ENCODE assay signal across 16 cellular contexts in genomic region chr15:90674476-90674875, GRCh38. TPM values are rescaled to one million over a fixed set of nuclear protein-coding genes. Genes with fewer than 3 reads are reported as not detected.
A peak's percentile ranks its signal among the peaks of the same experiment; 100 is the strongest.
DNase-seq lines count a peak whose midpoint lies in the region; ATAC-seq and TF ChIP-seq lines count a peak whose summit lies in the region.
"Had no signal": no experiment of that assay in that cellular context is flagged by ENCODE, and none has a peak within 500 bp of the region (broad histone marks: within the 10 kb centered on the region; RNA-seq: fewer than 3 reads in every experiment).

No MANE protein-coding gene starts in this region.

- H2AK9ac ChIP-seq in IMR-90 (replicated peaks; ENCODE audit: low read depth, low read length, poor library complexity): no peak overlapping the region

- no peak for TF ChIP-seq CTCF in IMR-90 (conservative IDR thresholded peaks at IDR 0.05; ENCODE audit: low read depth, low read length)

- no peaks in the 10 kb centered on the region for H3K79me1 ChIP-seq in IMR-90 (ENCODE audit: low read depth in 1 of 2, low read length in 2 of 2)
- H3K79me1 ChIP-seq in trophoblast cell (ENCODE audit: low read length): no peaks in the 10 kb centered on the region

- peak; percentile 59 for DNase-seq in Daoy (ENCODE audit: low read depth)
- DNase-seq in IMR-90: peak; percentile 50
- peak; percentile 29 for DNase-seq in amniotic epithelial cell (ENCODE audit: low read depth)
- peak; percentile 57 for DNase-seq in iris pigment epithelial cell (ENCODE audit: low read depth)
- no peak for DNase-seq in Karpas-422
- DNase-seq in trophoblast cell: no peak
- no peak for DNase-seq in central memory CD4-positive, alpha-beta T cell
- no peak for DNase-seq in EL
- DNase-seq: Calu3; CD4-positive, alpha-beta memory T cell; DMS53; NCI-H1105; NCI-H2081 treated with DMSO at 0.1 percent for 48 hours; NCI-H446 treated with DMSO at 0.1 percent for 48 hours; SHP77 treated with DMSO at 0.1 percent for 48 hours had no signal

- H3K4me2 ChIP-seq in IMR-90 (ENCODE audit: low read depth, low read length) (no peak overlapping the region), Karpas-422 (ENCODE audit: low read depth, low read length, poor library complexity, severe bottlenecking) (no peak overlapping the region), trophoblast cell (ENCODE audit: low read length) (no peak overlapping the region)
- H3K4me2 ChIP-seq: BLaER1 had no signal

- in situ Hi-C loops in IMR-90 (cut with MboI; ENCODE audit: low sequenced_read_pairs): no loop called here

- no peaks in the 10 kb centered on the region for H3K9me3 ChIP-seq in IMR-90 (ENCODE audit: control insufficient read depth, insufficient read depth, low read length)
- no peaks in the 10 kb centered on the region for H3K9me3 ChIP-seq in Karpas-422 (ENCODE audit: low read length)
- peaks cover 2% of the 10 kb centered on the region for H3K9me3 ChIP-seq in trophoblast cell (ENCODE audit: insufficient read depth, low read depth, low read length)

- ATAC-seq in IMR-90 (ENCODE audit: low read depth): peak; percentile 69

- H2AK5ac ChIP-seq in IMR-90 (ENCODE audit: low read depth, low read length): no peak overlapping the region
- H2AK5ac ChIP-seq in trophoblast cell (ENCODE audit: low read length): no peak overlapping the region

- intact Hi-C loops in IMR-90 (cut with micrococcal nuclease): no loop called here

- H3K14ac ChIP-seq in IMR-90 (replicated peaks; ENCODE audit: low read depth, low read length) (no peak overlapping the region), trophoblast cell (ENCODE audit: low read length) (no peak overlapping the region)

- no peak overlapping the region for H4K12ac ChIP-seq in trophoblast cell (ENCODE audit: low read depth, low read length)

- no peak overlapping the region for H3K56ac ChIP-seq in IMR-90 (ENCODE audit: extremely low read depth, insufficient read depth, low read length)

- no peak overlapping the region for H2BK12ac ChIP-seq in trophoblast cell (ENCODE audit: low read length)

- no peak overlapping the region for H2BK120ac ChIP-seq in IMR-90 (ENCODE audit: low read depth, low read length)
- H2BK120ac ChIP-seq in trophoblast cell (ENCODE audit: insufficient read depth, low read length, poor library complexity): no peak overlapping the region

- TF ChIP-seq RAD21 in IMR-90 (IDR thresholded peaks at IDR 0.05; ENCODE audit: low read length): no peak

- WGBS in IMR-90 (ENCODE audit: extremely low coverage in 2 of 2, insufficient read length in 1 of 2), 2 experiments: 67% methylated on average over 1 of the region's 3 CpGs; no CpG with 5 or more reads in 1 of the 2 experiments
- WGBS in trophoblast cell (ENCODE audit: extremely low coverage, insufficient coverage, insufficient read length): no CpG with 5 or more reads among the region's 3 CpGs

- H4K20me1 ChIP-seq in IMR-90 (ENCODE audit: insufficient read depth, low read length) (no peaks in the 10 kb centered on the region), Karpas-422 (ENCODE audit: insufficient read depth, low read depth, low read length) (no peaks in the 10 kb centered on the region)
- H4K20me1 ChIP-seq: BLaER1 had no signal

- H3K27ac ChIP-seq in IMR-90 (ENCODE audit: insufficient read depth, low read length) (no peak overlapping the region), Karpas-422 (ENCODE audit: low read length) (no peak overlapping the region), trophoblast cell (ENCODE audit: low read depth, low read length) (no peak overlapping the region)
- H3K27ac ChIP-seq: BLaER1 had no signal

- no peak overlapping the region for H3K4me3 ChIP-seq in IMR-90 (ENCODE audit: insufficient read depth, low read depth, low read length)
- no peak overlapping the region for H3K4me3 ChIP-seq in Karpas-422 (ENCODE audit: low read length)
- H3K4me3 ChIP-seq in trophoblast cell (ENCODE audit: low read depth, low read length): no peak overlapping the region
- H3K4me3 ChIP-seq: BLaER1 had no signal

- H4K8ac ChIP-seq in IMR-90 (ENCODE audit: low read depth in 2 of 2, low read length in 2 of 2) (no peak overlapping the region), trophoblast cell (ENCODE audit: low read depth, low read length) (no peak overlapping the region)

- H3K79me2 ChIP-seq in Karpas-422 (ENCODE audit: low read length) (no peaks in the 10 kb centered on the region), trophoblast cell (ENCODE audit: control insufficient read depth, insufficient read depth, low read length, poor library complexity) (no peaks in the 10 kb centered on the region)

- H3K4me1 ChIP-seq in IMR-90 (ENCODE audit: control insufficient read depth, insufficient read depth, low read length) (no peaks in the 10 kb centered on the region), Karpas-422 (ENCODE audit: low read length) (no peaks in the 10 kb centered on the region), trophoblast cell (ENCODE audit: control insufficient read depth in 1 of 2, insufficient read depth in 2 of 2, low read length in 2 of 2) (no peaks in the 10 kb centered on the region)

- H2AFZ ChIP-seq in IMR-90 (replicated peaks; ENCODE audit: low read length, poor library complexity) (no peak overlapping the region), Karpas-422 (ENCODE audit: low read length) (no peak overlapping the region), trophoblast cell (ENCODE audit: insufficient read depth, low read length, poor library complexity) (no peak overlapping the region)

- CTCF ChIA-PET in IMR-90 (lab: Yijun Ruan, JAX): no interaction called here

- H3K23ac ChIP-seq in IMR-90 (ENCODE audit: low read depth, low read length) (no peak overlapping the region; the same call in 1 of the 2 replicates), trophoblast cell (ENCODE audit: low read length) (no peak overlapping the region)

- no peak overlapping the region for H2BK5ac ChIP-seq in IMR-90 (ENCODE audit: low read depth, low read length, poor library complexity, severe bottlenecking)
- H2BK5ac ChIP-seq in trophoblast cell (ENCODE audit: low read depth, low read length, poor library complexity): no peak overlapping the region

- H3K18ac ChIP-seq in IMR-90 (ENCODE audit: low read depth, low read length) (no peak overlapping the region), trophoblast cell (ENCODE audit: low read length) (no peak overlapping the region)

- POLR2A ChIA-PET in IMR-90 (lab: Charles Lee; ENCODE audit: unreplicated experiment): no interaction called here

- no peak overlapping the region for H4K5ac ChIP-seq in IMR-90 (ENCODE audit: low read depth, low read length)

- H3K27me3 ChIP-seq in IMR-90 (ENCODE audit: control insufficient read depth, insufficient read depth, low read length) (no peaks in the 10 kb centered on the region; the same call in 1 of the 2 replicates), Karpas-422 (ENCODE audit: low read length) (no peaks in the 10 kb centered on the region), trophoblast cell (ENCODE audit: insufficient read depth, low read length) (no peaks in the 10 kb centered on the region)
- H3K27me3 ChIP-seq: BLaER1 had no signal

- H3K9ac ChIP-seq in IMR-90 (ENCODE audit: low read depth, low read length): no peak overlapping the region
- no peak overlapping the region for H3K9ac ChIP-seq in Karpas-422 (ENCODE audit: low read length)
- H3K9ac ChIP-seq in trophoblast cell (ENCODE audit: low read length): no peak overlapping the region
- H3K9ac ChIP-seq: BLaER1 had no signal

- H2BK15ac ChIP-seq in IMR-90 (ENCODE audit: low read depth, low read length): no peak overlapping the region

- no TSS peak for BruUV-seq in IMR-90 (replicated peaks; lab: Mats Ljungman, UMichigan)

- H4K91ac ChIP-seq in IMR-90 (ENCODE audit: insufficient read depth, low read depth, low read length) (no peak overlapping the region), trophoblast cell (ENCODE audit: low read depth, low read length) (no peak overlapping the region)

- H3K9me2 ChIP-seq in Karpas-422 (replicated peaks; ENCODE audit: insufficient read depth, low read length): no peaks in the 10 kb centered on the region

- peaks cover 6% of the 10 kb centered on the region; the same call in 1 of the 2 replicates for H3K9me1 ChIP-seq in IMR-90 (ENCODE audit: insufficient read depth, low read length)

- H3K4ac ChIP-seq in IMR-90 (ENCODE audit: low read depth, low read length): no peak overlapping the region
- no peak overlapping the region for H3K4ac ChIP-seq in trophoblast cell (ENCODE audit: low read depth, low read length)

- dilution Hi-C loops in IMR-90 (cut with HindIII; ENCODE audit: low sequenced_read_pairs, unreplicated experiment): no loop called here

- H2BK20ac ChIP-seq in IMR-90 (ENCODE audit: low read depth, low read length): no peak overlapping the region

- no peak for TF ChIP-seq POLR2A in IMR-90 (IDR thresholded peaks at IDR 0.05; ENCODE audit: low read depth, low read length)

- H3K36me3 ChIP-seq in IMR-90 (ENCODE audit: control insufficient read depth, insufficient read depth, low read length) (no peaks in the 10 kb centered on the region), Karpas-422 (ENCODE audit: insufficient read depth, low read length) (no peaks in the 10 kb centered on the region), trophoblast cell (ENCODE audit: control insufficient read depth in 1 of 2, insufficient read depth in 2 of 2, low read length in 2 of 2) (no peaks in the 10 kb centered on the region)
- H3K36me3 ChIP-seq: BLaER1 had no signal

TF ChIP-seq in IMR-90, 13 proteins besides CTCF, POLR2A, EP300 and RAD21 (continues in another document):
- no peak for TF ChIP-seq NFE2L2 (IDR thresholded peaks at IDR 0.05; ENCODE audit: low read depth, low read length)
- no peak for TF ChIP-seq BHLHE40 (IDR thresholded peaks at IDR 0.05; ENCODE audit: low read depth, low read length)
- TF ChIP-seq SMC3 (IDR thresholded peaks at IDR 0.05; ENCODE audit: low read depth, low read length): no peak
- TF ChIP-seq MAFK (IDR thresholded peaks at IDR 0.05; ENCODE audit: low read depth, low read length): no peak
- TF ChIP-seq FOS (IDR thresholded peaks at IDR 0.05; ENCODE audit: low read depth, low read length): peak; percentile 47; the same call in 1 of the 2 replicates
- TF ChIP-seq MAZ (IDR thresholded peaks at IDR 0.05; ENCODE audit: borderline replicate concordance, low read depth, low read length): no peak
- TF ChIP-seq MXI1 (IDR thresholded peaks at IDR 0.05; ENCODE audit: borderline replicate concordance, low read depth, low read length): no peak

RNA-seq across cellular contexts. Expression of gene BLM, which starts 42.7 kb away (rescaled TPM):
- total RNA-seq in Daoy (2014; rRNA removed; shearing (Covaris generic)): 23.5 and 24.8 TPM in 2 replicates
- total RNA-seq in IMR-90 (2012; rRNA removed): 6.5 and 7.2 TPM in 2 replicates
- 2.3 and 2.5 TPM in 2 replicates for polyA plus RNA-seq in IMR-90 (2012; rRNA removed)
- 0.26 and 0.64 TPM in 2 replicates for polyA plus RNA-seq in IMR-90 (2012; cell fraction: cytosol; rRNA removed)
- polyA plus RNA-seq in IMR-90 (2012; cell fraction: nucleus; rRNA removed; ENCODE audit: low replicate concordance): 0.27 and 1.7 TPM in 2 replicates
- total RNA-seq in Karpas-422 (2014; rRNA removed; shearing (Covaris generic); ENCODE audit: low replicate concordance): 15.4 and 33.5 TPM in 2 replicates
- 15.0 and 15.9 TPM in 2 replicates for polyA plus RNA-seq in trophoblast cell (2013)

Comparison
In these comparisons a context has a peak if more than half of its experiments do, and no peak if none do; other contexts are left out.
1. DNase-seq: peak in Daoy (single experiment), IMR-90 (single experiment), amniotic epithelial cell (single experiment) and iris pigment epithelial cell (single experiment); none in Karpas-422 (single experiment), trophoblast cell (0 of 2), central memory CD4-positive, alpha-beta T cell (single experiment) and EL (single experiment).